Comparison of ENCODE assay signal across 16 cellular contexts in the genomic region with DNA sequence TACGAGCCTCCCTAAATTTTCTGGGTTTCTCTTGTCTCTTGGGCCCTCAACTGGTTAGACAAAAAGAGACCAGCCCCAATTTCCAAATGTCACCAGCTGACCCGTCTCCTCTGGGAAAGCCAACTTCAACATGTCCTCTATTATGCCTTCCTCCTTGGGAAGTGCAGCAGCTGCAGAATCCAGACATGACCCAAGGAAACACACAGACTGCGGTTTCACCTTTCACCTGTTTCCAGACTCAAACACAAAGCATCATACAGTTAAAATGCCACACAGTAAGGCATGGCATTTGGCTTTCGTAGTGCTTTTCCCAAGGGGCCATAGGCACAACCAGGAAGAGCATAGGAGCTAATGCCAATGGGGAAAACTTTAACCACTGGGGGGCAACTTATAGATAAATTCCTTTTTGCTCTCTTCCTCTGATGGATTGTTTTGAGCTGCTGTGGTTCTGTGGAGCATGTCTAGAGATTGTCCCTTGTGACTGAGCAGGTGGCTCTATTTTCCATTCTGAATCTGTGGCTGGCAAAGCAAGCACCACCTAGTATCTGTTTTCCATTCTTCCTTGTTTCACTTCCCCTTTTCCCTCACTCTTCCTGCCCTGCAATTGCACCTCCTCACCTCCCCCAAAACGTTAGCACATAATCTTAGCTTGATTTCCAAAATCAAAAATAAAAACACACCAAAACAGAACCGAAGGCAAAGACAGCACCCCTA. TPM values are rescaled to one million over a fixed set of nuclear protein-coding genes. Genes with fewer than 3 reads are reported as not detected.
DNase-seq lines count a peak whose midpoint lies in the region; ATAC-seq, FAIRE-seq and TF ChIP-seq lines count a peak whose summit lies in the region.
"Had no signal": no experiment of that assay in that cellular context is flagged by ENCODE, and none has a peak within 500 bp of the region (broad histone marks: within the 10 kb centered on the region; RNA-seq: fewer than 3 reads in every experiment).

No MANE protein-coding gene starts in this region.

- H4K91ac ChIP-seq in mesenchymal stem cell (ENCODE audit: low read length) = no peak overlapping the region

- H4K8ac ChIP-seq in mesenchymal stem cell (ENCODE audit: low read length) = no peak overlapping the region

- H3K4me3 ChIP-seq in fibroblast of lung (replicated peaks in 1 of 4; ENCODE audit: control extremely low read depth in 1 of 4, insufficient read depth in 1 of 4, low read depth in 3 of 4, low read length in 4 of 4) (no peak overlapping the region), mesenchymal stem cell (ENCODE audit: insufficient read depth in 1 of 2, low read depth in 1 of 2, low read length in 2 of 2) (no peak overlapping the region)
- H3K4me3 ChIP-seq: dorsolateral prefrontal cortex had no signal

- H3K4me2 ChIP-seq in fibroblast of lung (ENCODE audit: extremely low read depth, insufficient read depth, low read length) (no peak overlapping the region), mesenchymal stem cell (ENCODE audit: low read length, poor library complexity, severe bottlenecking) (no peak overlapping the region)

- DNase-seq in SKM-1 treated with dmso at 0.1 percent for 144 hours (lab: John Stamatoyannopoulos, UW; ENCODE audit: unreplicated experiment) = peak; percentile 41
- DNase-seq in SKM-1 (lab: John Stamatoyannopoulos, UW; ENCODE audit: unreplicated experiment) = no peak
- DNase-seq in NOMO-1 treated with dmso at 0.1 percent for 144 hours (lab: John Stamatoyannopoulos, UW; ENCODE audit: unreplicated experiment) = peak; percentile 38
- DNase-seq in fibroblast of lung (ENCODE audit: low read depth in 2 of 2) = peak; percentile 10 to 53
- DNase-seq in urothelium cell line (ENCODE audit: low spot score) = peak; percentile 34
- DNase-seq in AG20443 (ENCODE audit: low spot score) = no peak
- no peak for DNase-seq in mesenchymal stem cell
- no peak for DNase-seq in left ventricle myocardium superior
- DNase-seq: aorta; dorsolateral prefrontal cortex; posterior cingulate gyrus; stimulated activated CD4-positive, alpha-beta T cell treated with anti-CD3 and anti-CD28 coated beads, Interleukin-4, amount 100 ng/mL, for 1 hour; T-cell had no signal

- no peaks in the 10 kb centered on the region for H3K79me1 ChIP-seq in mesenchymal stem cell (replicated peaks; ENCODE audit: low read length, poor library complexity, severe bottlenecking)

- H3K27me3 ChIP-seq in fibroblast of lung (ENCODE audit: control insufficient read depth, insufficient read depth, low read length) (no peaks in the 10 kb centered on the region), mesenchymal stem cell (ENCODE audit: control insufficient read depth in 1 of 2, insufficient read depth in 1 of 2, low read length in 2 of 2) (no peaks in the 10 kb centered on the region)
- H3K27me3 ChIP-seq: dorsolateral prefrontal cortex had no signal

- no peak overlapping the region for H2AK5ac ChIP-seq in mesenchymal stem cell (ENCODE audit: low read length, severe bottlenecking)

- no peaks in the 10 kb centered on the region for H3K4me1 ChIP-seq in fibroblast of lung (ENCODE audit: control insufficient read depth, extremely low read depth, insufficient read depth, low read length)
- H3K4me1 ChIP-seq in mesenchymal stem cell (ENCODE audit: control insufficient read depth, insufficient read depth, low read depth, low read length) = peaks cover 1% of the 10 kb centered on the region

- intact Hi-C loops in left ventricle myocardium superior (cut with micrococcal nuclease) = no loop called here

- H3K18ac ChIP-seq in mesenchymal stem cell (ENCODE audit: low read depth in 1 of 2, low read length in 2 of 2) = no peak overlapping the region

- H3K36me3 ChIP-seq in fibroblast of lung (ENCODE audit: control insufficient read depth, insufficient read depth, low read length) (no peaks in the 10 kb centered on the region), mesenchymal stem cell (ENCODE audit: control insufficient read depth in 1 of 2, insufficient read depth in 2 of 2, low read depth in 1 of 2, low read length in 2 of 2) (no peaks in the 10 kb centered on the region)

- H3K27ac ChIP-seq in fibroblast of lung (ENCODE audit: insufficient read depth, low read length) = no peak overlapping the region
- no peak overlapping the region for H3K27ac ChIP-seq in mesenchymal stem cell (ENCODE audit: low read length, poor library complexity, severe bottlenecking)
- H3K27ac ChIP-seq: dorsolateral prefrontal cortex had no signal

- no peak overlapping the region for H2BK15ac ChIP-seq in mesenchymal stem cell (ENCODE audit: low read depth, poor library complexity, severe bottlenecking)

- no peak overlapping the region for H2BK5ac ChIP-seq in mesenchymal stem cell (ENCODE audit: low read depth, low read length, poor library complexity, severe bottlenecking)

- no peaks in the 10 kb centered on the region for H3K79me2 ChIP-seq in fibroblast of lung (ENCODE audit: control insufficient read depth, insufficient read depth, low read length)

- no peak for TF ChIP-seq CTCF in fibroblast of lung (conservative IDR thresholded peaks at IDR 0.05 in 1 of 2, IDR thresholded peaks at IDR 0.05 in 1 of 2; ENCODE audit: low read depth in 1 of 2, low read length in 2 of 2)

- no peak overlapping the region for H2BK120ac ChIP-seq in mesenchymal stem cell (ENCODE audit: low read depth, low read length)

- no peak overlapping the region for H3K4ac ChIP-seq in mesenchymal stem cell (ENCODE audit: low read depth in 1 of 2, low read length in 2 of 2)

- no peak overlapping the region for H3K23ac ChIP-seq in mesenchymal stem cell (ENCODE audit: low read length in 2 of 2)

- WGBS in mesenchymal stem cell = 31% methylated on average over 5 of the region's 6 CpGs

- no peak overlapping the region for H2BK12ac ChIP-seq in mesenchymal stem cell (ENCODE audit: low read length in 2 of 2)

- H3K9ac ChIP-seq in fibroblast of lung (ENCODE audit: insufficient read depth, low read length) (no peak overlapping the region), mesenchymal stem cell (ENCODE audit: low read length) (no peak overlapping the region)

- no peaks in the 10 kb centered on the region for H4K20me1 ChIP-seq in fibroblast of lung (ENCODE audit: control insufficient read depth, extremely low read depth, insufficient read depth, low read length)

- H3K14ac ChIP-seq in mesenchymal stem cell (ENCODE audit: low read length in 2 of 2) = no peak overlapping the region

- H3K9me3 ChIP-seq in fibroblast of lung (ENCODE audit: control insufficient read depth, insufficient read depth, low read depth, low read length) (no peaks in the 10 kb centered on the region), mesenchymal stem cell (ENCODE audit: control insufficient read depth, low read length) (no peaks in the 10 kb centered on the region)

- H2AFZ ChIP-seq in fibroblast of lung (ENCODE audit: low read length) (no peak overlapping the region), mesenchymal stem cell (ENCODE audit: low read depth, low read length) (no peak overlapping the region)

- FAIRE-seq in urothelium cell line (lab: Jason Lieb, UNC) = peak; percentile 42

- ATAC-seq in left ventricle myocardium superior = no peak
- ATAC-seq: HCT116; stimulated activated effector memory CD8-positive, alpha-beta T cell treated with anti-CD3 and anti-CD28 coated beads, Interleukin-12 subunit alpha, Interleukin-12 subunit beta, amount 100 ng/mL, for 72 hours; T-cell had no signal

RNA-seq across cellular contexts. Expression of a gene that starts 49.3 kb away (rescaled TPM):
- total RNA-seq in fibroblast of lung (not detected in 2 replicates), left ventricle myocardium superior (not detected)
- 0.02 TPM in 1 of 2 replicates, not detected in the other for polyA plus RNA-seq in fibroblast of lung
- not detected in 2 replicates for polyA plus RNA-seq in fibroblast of lung (2012)
- not detected in 2 replicates for polyA minus RNA-seq in fibroblast of lung (ENCODE audit: low replicate concordance)
- polyA plus RNA-seq in mesenchymal stem cell (2013, experiment 1 of 2) = not detected
- polyA plus RNA-seq in mesenchymal stem cell (2013, experiment 2 of 2) = not detected
- total RNA-seq: aorta, mesothelial cell of epicardium had no signal

Comparison
In these comparisons a context has a peak if more than half of its experiments do, and no peak if none do; other contexts are left out.
1. DNase-seq: peak in SKM-1 treated with dmso at 0.1 percent for 144 hours (single experiment), NOMO-1 treated with dmso at 0.1 percent for 144 hours (single experiment), fibroblast of lung (2 of 2) and urothelium cell line (single experiment); none in SKM-1 (single experiment), AG20443 (single experiment), mesenchymal stem cell (single experiment) and left ventricle myocardium superior (single experiment).